10 cellular contexts compared by ENCODE assay signal in genomic region chr6:166244353-166245045, GRCh38.
DNase-seq lines count a peak whose midpoint lies in the region; ATAC-seq, FAIRE-seq and TF ChIP-seq lines count a peak whose summit lies in the region.
"Had no signal": no experiment of that assay in that cellular context is flagged by ENCODE, and none has a peak within 500 bp of the region (broad histone marks: within the 10 kb centered on the region; RNA-seq: fewer than 3 reads in every experiment).

No MANE protein-coding gene starts in this region.

- H2AFZ ChIP-seq in OCI-LY7 (ENCODE audit: low read length) (peak overlapping the region; percentile 56), neural progenitor cell (replicated peaks) (no peak overlapping the region)

- CTCF ChIA-PET in OCI-LY7 (lab: Charles Lee; ENCODE audit: unreplicated experiment) = no interaction called here

- no peak for TF ChIP-seq CTCF in OCI-LY7 (conservative IDR thresholded peaks at IDR 0.05; ENCODE audit: low read length)
- no peak for TF ChIP-seq CTCF in neural progenitor cell (IDR thresholded peaks at IDR 0.05)

- H3K27me3 Mint-ChIP-seq in neural progenitor cell (ENCODE audit: insufficient read depth, low read depth) = peaks cover 11% of the 10 kb centered on the region

- H3K79me2 ChIP-seq in OCI-LY7 (ENCODE audit: insufficient read depth, low read depth, low read length) = no peaks in the 10 kb centered on the region
- no peaks in the 10 kb centered on the region for H3K79me2 ChIP-seq in neural progenitor cell (ENCODE audit: low read depth)

- intact Hi-C loops in OCI-LY7 (cut with micrococcal nuclease; ENCODE audit: unreplicated experiment) = no loop called here

- peaks cover 13% of the 10 kb centered on the region for H3K4me1 Mint-ChIP-seq in neural progenitor cell

- no peaks in the 10 kb centered on the region for H3K9me2 ChIP-seq in OCI-LY7 (ENCODE audit: insufficient read depth, low read length)

- POLR2A ChIA-PET in OCI-LY7 (lab: Charles Lee) = interaction anchor here (0.7 to 1.4 kb wide), 2 partner anchors 23 to 30 kb away, joined by 3 read pairs; no protein-coding TSS in a partner anchor

- H3K27ac ChIP-seq in OCI-LY7 (ENCODE audit: low read depth, low read length, poor library complexity, severe bottlenecking) (no peak overlapping the region), neural progenitor cell (no peak overlapping the region)
- H3K27ac ChIP-seq: cardiac muscle cell, left lung had no signal

- H3K4me2 ChIP-seq in OCI-LY7 (ENCODE audit: low read length) = peak overlapping the region; percentile 67
- H3K4me2 ChIP-seq in neural progenitor cell = no peak overlapping the region

- H3K36me3 Mint-ChIP-seq in neural progenitor cell = no peaks in the 10 kb centered on the region

- BruUV-seq in OCI-LY7 (replicated peaks; lab: Mats Ljungman, UMichigan) = no TSS peak

- peak; percentile 93 for ATAC-seq in GM18909 (IDR thresholded peaks at IDR 0.05; ENCODE audit: poor library complexity, unreplicated experiment)
- ATAC-seq in HG02588 (IDR thresholded peaks at IDR 0.05; ENCODE audit: unreplicated experiment) = peak; percentile 93
- ATAC-seq: left lung had no signal

- no peaks in the 10 kb centered on the region for H3K27me3 ChIP-seq in neural progenitor cell
- H3K27me3 ChIP-seq: cardiac muscle cell had no signal

- H4K20me1 ChIP-seq in OCI-LY7 (ENCODE audit: insufficient read depth, low read length) = no peaks in the 10 kb centered on the region
- H4K20me1 ChIP-seq in neural progenitor cell (ENCODE audit: low read depth) = no peaks in the 10 kb centered on the region

- H3K4me1 ChIP-seq in OCI-LY7 (ENCODE audit: insufficient read depth, low read length, poor library complexity, severe bottlenecking) (peaks cover 38% of the 10 kb centered on the region), neural progenitor cell (peaks cover 6% of the 10 kb centered on the region)

- no peak overlapping the region for H3K4me3 Mint-ChIP-seq in neural progenitor cell

- no peak overlapping the region for H3K27ac Mint-ChIP-seq in neural progenitor cell

- H3K36me3 ChIP-seq in OCI-LY7 (ENCODE audit: insufficient read depth, low read length) (no peaks in the 10 kb centered on the region), neural progenitor cell (no peaks in the 10 kb centered on the region)
- H3K36me3 ChIP-seq: cardiac muscle cell, left lung had no signal

- no peak overlapping the region for H3K4me3 ChIP-seq in OCI-LY7 (ENCODE audit: low read depth, low read length, poor library complexity, severe bottlenecking)
- H3K4me3 ChIP-seq in neural progenitor cell = no peak overlapping the region
- H3K4me3 ChIP-seq: cardiac muscle cell, left lung had no signal

- no peak for DNase-seq in OCI-LY7 (ENCODE audit: low spot score)
- DNase-seq in stimulated activated CD4-positive, alpha-beta T cell treated with anti-CD3 and anti-CD28 coated beads, Interleukin-15, amount 100 ng/mL, for 24 hours = peak; percentile 63
- DNase-seq in activated effector memory CD4-positive, alpha-beta T cell treated with Interleukin-2 at 50 U/mL for 16 hours = no peak
- DNase-seq in neural progenitor cell (ENCODE audit: low spot score) = no peak
- DNase-seq in urothelium cell line (ENCODE audit: low spot score) = no peak
- no peak for DNase-seq in NOMO-1 treated with dmso at 0.1 percent for 144 hours (lab: John Stamatoyannopoulos, UW; ENCODE audit: unreplicated experiment)

- no peak overlapping the region for H3K9ac ChIP-seq in neural progenitor cell

- FAIRE-seq in urothelium cell line (lab: Jason Lieb, UNC) = no peak

- peaks cover 6% of the 10 kb centered on the region for H3F3A ChIP-seq in neural progenitor cell (ENCODE audit: low read depth)

- H3K9me3 ChIP-seq in OCI-LY7 (ENCODE audit: low read length) = no peaks in the 10 kb centered on the region
- H3K9me3 ChIP-seq in neural progenitor cell (ENCODE audit: low read depth) = no peaks in the 10 kb centered on the region
- H3K9me3 ChIP-seq: left lung had no signal

- peaks cover 2% of the 10 kb centered on the region for H3K9me3 Mint-ChIP-seq in neural progenitor cell
